ENCODE assay signal across 11 cellular contexts in the genomic region with DNA sequence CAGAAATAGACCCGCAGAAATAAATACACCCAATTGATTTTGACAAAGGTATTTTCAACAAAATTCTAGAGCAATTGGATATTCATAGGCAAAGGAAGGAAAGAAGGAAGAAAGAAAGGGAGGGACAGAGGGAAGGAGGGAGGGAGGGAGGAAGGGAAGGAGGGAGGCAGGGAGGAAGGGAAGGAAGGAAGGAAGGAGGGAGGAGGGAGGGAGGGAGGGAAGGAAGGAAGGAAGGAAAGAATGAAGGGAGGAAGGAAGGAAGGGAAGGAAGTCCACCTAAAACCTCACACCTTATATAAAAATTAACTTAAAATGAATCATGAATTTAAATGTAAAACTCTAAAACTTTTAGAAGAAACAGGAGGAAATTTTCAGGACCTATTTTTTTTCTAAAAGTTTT.
"Had no signal": no experiment of that assay in that cellular context is flagged by ENCODE, and none has a peak within 500 bp of the region (broad histone marks: within the 10 kb centered on the region; RNA-seq: fewer than 3 reads in every experiment).

No MANE protein-coding gene starts in this region.

- H3K27ac ChIP-seq: GM23248 had no signal

- H3K4me2 ChIP-seq: GM23338 had no signal

- H3K36me3 ChIP-seq: HAP-1 had no signal

- H3K9me3 ChIP-seq: HAP-1 had no signal

- DNase-seq: GM23248, GOT3, H7, H9, HCEC 1CT, HFFc6 had no signal

- ATAC-seq: GM23338, HCT116 had no signal

- FAIRE-seq: H1, H54 had no signal

- H3K4me3 ChIP-seq: GM23248, GM23338, HAP-1 had no signal

- H2AFZ ChIP-seq: GM23248, GM23338 had no signal

- H3K4me1 ChIP-seq: HAP-1 had no signal

- H3K9ac ChIP-seq: GM23248 had no signal
